Comparison of ENCODE assay signal across 22 cellular contexts in genomic region chr7:111026806-111027205, GRCh38.
DNase-seq lines count a peak whose midpoint lies in the region; ATAC-seq, FAIRE-seq and TF ChIP-seq lines count a peak whose summit lies in the region.
"Had no signal": no experiment of that assay in that cellular context is flagged by ENCODE, and none has a peak within 500 bp of the region (broad histone marks: within the 10 kb centered on the region; RNA-seq: fewer than 3 reads in every experiment).

No MANE protein-coding gene starts in this region.

- H3K27me3 Mint-ChIP-seq in activated CD4-positive, alpha-beta T cell treated with anti-CD3 and anti-CD28 coated beads for 36 hours, result no peaks in the 10 kb centered on the region
- H3K27me3 Mint-ChIP-seq in T-helper 17 cell, result no peaks in the 10 kb centered on the region
- H3K27me3 Mint-ChIP-seq: memory B cell had no signal

- H2BK20ac ChIP-seq in H1 (ENCODE audit: low read length), result no peak overlapping the region

- no peak overlapping the region for H2AFZ ChIP-seq in H1 (ENCODE audit: low read length)

- DNase-seq in activated CD4-positive, alpha-beta T cell treated with anti-CD3 and anti-CD28 coated beads for 36 hours, result no peak
- no peak for DNase-seq in activated CD4-positive, alpha-beta T cell treated with anti-CD3 and anti-CD28 coated beads, Interleukin-2, amount 50 U/mL, for 1 hour
- no peak for DNase-seq in T-helper 17 cell
- no peak for DNase-seq in H1 (ENCODE audit: low read depth in 1 of 2, low spot score in 2 of 2)
- DNase-seq in Ammon's horn (ENCODE audit: low spot score), result no peak
- DNase-seq: activated CD4-positive, alpha-beta T cell treated with anti-CD3 and anti-CD28 coated beads for 1 hour; cortex of kidney; IMR-90; islet precursor cell; NCI-H1092 treated with DMSO at 0.1 percent for 48 hours; NCI-H2171; stimulated activated CD4-positive, alpha-beta T cell treated with anti-CD3 and anti-CD28 coated beads, Interleukin-12 subunit alpha, Interleukin-12 subunit beta, amount 100 ng/mL, for 4 hours; stomach had no signal

- H3K4me1 Mint-ChIP-seq in activated CD4-positive, alpha-beta T cell treated with anti-CD3 and anti-CD28 coated beads for 36 hours, result peaks cover 80% of the 10 kb centered on the region
- H3K4me1 Mint-ChIP-seq in T-helper 17 cell, result peaks cover 49% of the 10 kb centered on the region

- H3K23ac ChIP-seq in H1 (ENCODE audit: insufficient read length), result no peak overlapping the region

- no peaks in the 10 kb centered on the region for H3K79me1 ChIP-seq in H1 (ENCODE audit: low read depth, low read length)

- H2BK5ac ChIP-seq in H1 (ENCODE audit: low read depth, low read length), result no peak overlapping the region

- 66% methylated on average over 2 of the region's 2 CpGs; no CpG with 5 or more reads in 1 of the 2 experiments for WGBS in H1 (ENCODE audit: extremely low coverage in 1 of 2, insufficient coverage in 1 of 2, insufficient read length in 1 of 2, insufficient replicate concordance in 2 of 2, low coverage in 1 of 2, low lambda C conversion rate in 2 of 2, missing lambda C conversion rate in 1 of 2), 2 experiments

- peak overlapping the region; percentile 31 for H4K91ac ChIP-seq in H1 (replicated peaks; ENCODE audit: insufficient read length, low read length)

- H4K20me1 ChIP-seq in H1 (replicated peaks in 1 of 2; ENCODE audit: control insufficient read depth in 1 of 2, insufficient read depth in 2 of 2, low read length in 2 of 2), result no peaks in the 10 kb centered on the region
- H4K20me1 ChIP-seq: BLaER1 treated with 17β-estradiol and CSF1 and Interleukin-3, amounts not matched to agents 10 nM and 100 nM had no signal

- H3K9me3 Mint-ChIP-seq in activated CD4-positive, alpha-beta T cell treated with anti-CD3 and anti-CD28 coated beads for 36 hours (ENCODE audit: low read depth), result peaks cover 2% of the 10 kb centered on the region
- H3K9me3 Mint-ChIP-seq: memory B cell had no signal

- peaks cover 26% of the 10 kb centered on the region for H3K4me1 ChIP-seq in HUES6 (ENCODE audit: control insufficient read depth, insufficient read depth, low read length)
- H3K4me1 ChIP-seq in H1 (replicated peaks in 1 of 4; ENCODE audit: control insufficient read depth in 3 of 4, insufficient read depth in 4 of 4, low read length in 3 of 4), result peaks cover 0 to 9% (median 3%) of the 10 kb centered on the region in 4 experiments; a peak in 5 of 7 replicates

- H4K5ac ChIP-seq in H1 (ENCODE audit: insufficient read length, low read depth, low read length), result peak overlapping the region; percentile 52

- H2BK12ac ChIP-seq in H1 (ENCODE audit: low read depth, low read length), result no peak overlapping the region

- ATAC-seq in activated CD4-positive, alpha-beta T cell treated with anti-CD3 and anti-CD28 coated beads for 36 hours, result no peak
- ATAC-seq in T-helper 17 cell (no peak), GM21390 (IDR thresholded peaks at IDR 0.05; ENCODE audit: unreplicated experiment) (no peak), HG02884 (IDR thresholded peaks at IDR 0.05; ENCODE audit: unreplicated experiment) (no peak)
- ATAC-seq: esophagus mucosa, Right ventricle myocardium inferior had no signal

- H3K4me3 Mint-ChIP-seq in activated CD4-positive, alpha-beta T cell treated with anti-CD3 and anti-CD28 coated beads for 36 hours, result no peak overlapping the region
- H3K4me3 Mint-ChIP-seq in T-helper 17 cell, result peak overlapping the region; percentile 79
- H3K4me3 Mint-ChIP-seq: memory B cell had no signal

- H3K4me3 ChIP-seq in HUES6 (ENCODE audit: low read depth, low read length) (no peak overlapping the region), H1 (ENCODE audit: extremely low read depth in 1 of 4, insufficient read depth in 2 of 4, low read depth in 3 of 4, low read length in 4 of 4) (no peak overlapping the region)
- H3K4me3 ChIP-seq: BLaER1 treated with 17β-estradiol and CSF1 and Interleukin-3, amounts not matched to agents 10 nM and 100 nM; stomach had no signal

- TF ChIP-seq RAD21 in H1 (IDR thresholded peaks at IDR 0.05 in 1 of 2, conservative IDR thresholded peaks at IDR 0.05 in 1 of 2; ENCODE audit: low read depth in 2 of 2, low read length in 2 of 2), result no peak

- H3K27ac ChIP-seq in HUES6 (ENCODE audit: low read depth, low read length) (peak overlapping the region; percentile 67), H1 (ENCODE audit: low read depth, low read length) (no peak overlapping the region)
- H3K27ac ChIP-seq: BLaER1 treated with 17β-estradiol and CSF1 and Interleukin-3, amounts not matched to agents 10 nM and 100 nM; stomach had no signal

- H3K4me2 ChIP-seq in H1 (ENCODE audit: insufficient read depth in 1 of 2, low read depth in 2 of 2, low read length in 2 of 2), result no peak overlapping the region
- H3K4me2 ChIP-seq: BLaER1 treated with 17β-estradiol and CSF1 and Interleukin-3, amounts not matched to agents 10 nM and 100 nM had no signal

- peak overlapping the region; percentile 59 for H3K27ac Mint-ChIP-seq in activated CD4-positive, alpha-beta T cell treated with anti-CD3 and anti-CD28 coated beads for 36 hours
- H3K27ac Mint-ChIP-seq in T-helper 17 cell, result peak overlapping the region; percentile 90
- H3K27ac Mint-ChIP-seq: brain had no signal

- no peak overlapping the region for H3K14ac ChIP-seq in H1 (ENCODE audit: insufficient read length)

- no peak for FAIRE-seq in H1 (lab: Jason Lieb, UNC)
- FAIRE-seq: GM19239 had no signal

- POLR2A ChIA-PET in activated CD4-positive, alpha-beta T cell treated with anti-CD3 and anti-CD28 coated beads for 36 hours (lab: Charles Lee), result no interaction called here
- POLR2A ChIA-PET in H1 (lab: Charles Lee; ENCODE audit: partially characterized antibody), result no interaction called here

- no peaks in the 10 kb centered on the region for H3K23me2 ChIP-seq in H1 (ENCODE audit: low read depth, low read length)

- H3K9ac ChIP-seq in HUES6 (ENCODE audit: low read length) (no peak overlapping the region), H1 (replicated peaks in 1 of 4; ENCODE audit: extremely low read depth in 1 of 4, low read depth in 3 of 4, low read length in 3 of 4) (no peak overlapping the region)
- H3K9ac ChIP-seq: BLaER1 treated with 17β-estradiol and CSF1 and Interleukin-3, amounts not matched to agents 10 nM and 100 nM had no signal

- no peak for TF ChIP-seq EP300 in H1 (IDR thresholded peaks at IDR 0.05; ENCODE audit: borderline replicate concordance in 1 of 2, low read depth in 2 of 2, low read length in 2 of 2)

- H3K79me2 ChIP-seq in H1 (ENCODE audit: control insufficient read depth in 1 of 2, insufficient read depth in 2 of 2, low read length in 2 of 2), result no peaks in the 10 kb centered on the region

- H4K8ac ChIP-seq in H1 (ENCODE audit: extremely low read depth, insufficient read depth, low read length), result no peak overlapping the region

- no peak for TF ChIP-seq CTCF in H1 (IDR thresholded peaks at IDR 0.05; ENCODE audit: control extremely low read depth in 1 of 3, insufficient read depth in 1 of 3, low read depth in 1 of 3, low read length in 3 of 3)

- no peaks in the 10 kb centered on the region for H3K27me3 ChIP-seq in HUES6 (ENCODE audit: control insufficient read depth, insufficient read depth, low read length)
- H3K27me3 ChIP-seq in H1 (replicated peaks in 1 of 4; ENCODE audit: control insufficient read depth in 3 of 4, extremely low read depth in 1 of 4, insufficient read depth in 3 of 4, low read length in 3 of 4), result no peaks in the 10 kb centered on the region
- H3K27me3 ChIP-seq: BLaER1 treated with 17β-estradiol and CSF1 and Interleukin-3, amounts not matched to agents 10 nM and 100 nM; stomach had no signal

- H2AK5ac ChIP-seq in H1 (ENCODE audit: low read depth, low read length), result no peak overlapping the region

- H2BK120ac ChIP-seq in H1 (replicated peaks; ENCODE audit: low read depth, low read length), result no peak overlapping the region

- no peak for TF ChIP-seq POLR2A in H1 (IDR thresholded peaks at IDR 0.05; ENCODE audit: control extremely low read depth in 1 of 2, low read depth in 2 of 2, low read length in 2 of 2)

- no peak overlapping the region for H3K56ac ChIP-seq in H1 (replicated peaks; ENCODE audit: insufficient read length, low read depth, low read length)

- no peak overlapping the region for H2BK15ac ChIP-seq in H1 (ENCODE audit: low read length)

- peaks cover 11% of the 10 kb centered on the region for H3K36me3 Mint-ChIP-seq in activated CD4-positive, alpha-beta T cell treated with anti-CD3 and anti-CD28 coated beads for 36 hours (ENCODE audit: low read depth)
- peaks cover 3% of the 10 kb centered on the region for H3K36me3 Mint-ChIP-seq in T-helper 17 cell (ENCODE audit: low read depth)
- H3K36me3 Mint-ChIP-seq: brain had no signal

- no peak overlapping the region for H3K4ac ChIP-seq in H1 (replicated peaks; ENCODE audit: insufficient read length, low read depth, low read length)

- CTCF ChIA-PET in activated CD4-positive, alpha-beta T cell treated with anti-CD3 and anti-CD28 coated beads for 36 hours (lab: Charles Lee), result interaction anchor here (0.9 kb wide), 1 partner anchor 56 kb away, joined by 5 read pairs; no protein-coding TSS in a partner anchor
- CTCF ChIA-PET in H1 (lab: Charles Lee; ENCODE audit: partially characterized antibody), result no interaction called here

- intact Hi-C loops in activated CD4-positive, alpha-beta T cell treated with anti-CD3 and anti-CD28 coated beads for 36 hours (cut with DNase I, micrococcal nuclease), result loop anchor here (5.0 kb wide), 3 partner anchors 110 to 1420 kb away; partner anchors contain the start of gene IMMP2L (in 1 of the 2)

- H3K9me3 ChIP-seq in HUES6 (ENCODE audit: control insufficient read depth, insufficient read depth, low read depth, low read length) (no peaks in the 10 kb centered on the region), T-helper 17 cell (ENCODE audit: control insufficient read depth, low read length, poor library complexity, severe bottlenecking) (no peaks in the 10 kb centered on the region), H1 (ENCODE audit: insufficient read depth in 2 of 2, low read depth in 1 of 2, low read length in 1 of 2) (no peaks in the 10 kb centered on the region)
- H3K9me3 ChIP-seq: BLaER1 treated with 17β-estradiol and CSF1 and Interleukin-3, amounts not matched to agents 10 nM and 100 nM; stomach had no signal

- H3K36me3 ChIP-seq in HUES6 (ENCODE audit: control insufficient read depth, insufficient read depth, low read length), result no peaks in the 10 kb centered on the region
- H3K36me3 ChIP-seq in H1 (ENCODE audit: control insufficient read depth in 2 of 4, insufficient read depth in 4 of 4, low read length in 3 of 4), result no peaks in the 10 kb centered on the region
- H3K36me3 ChIP-seq: BLaER1 treated with 17β-estradiol and CSF1 and Interleukin-3, amounts not matched to agents 10 nM and 100 nM; stomach had no signal

- H3K18ac ChIP-seq in H1 (ENCODE audit: extremely low read depth, low read length), result no peak overlapping the region

TF ChIP-seq in H1, 55 proteins besides CTCF, POLR2A, EP300 and RAD21 (continues in another document):
- TF ChIP-seq TEAD4 (IDR thresholded peaks at IDR 0.05; ENCODE audit: low read depth, low read length) (no peak), MAFK (IDR thresholded peaks at IDR 0.05; ENCODE audit: low read depth, low read length) (no peak), SP4 (IDR thresholded peaks at IDR 0.05; ENCODE audit: low read length) (no peak)
